ENCODE assay signal across 22 cellular contexts in the genomic region with DNA sequence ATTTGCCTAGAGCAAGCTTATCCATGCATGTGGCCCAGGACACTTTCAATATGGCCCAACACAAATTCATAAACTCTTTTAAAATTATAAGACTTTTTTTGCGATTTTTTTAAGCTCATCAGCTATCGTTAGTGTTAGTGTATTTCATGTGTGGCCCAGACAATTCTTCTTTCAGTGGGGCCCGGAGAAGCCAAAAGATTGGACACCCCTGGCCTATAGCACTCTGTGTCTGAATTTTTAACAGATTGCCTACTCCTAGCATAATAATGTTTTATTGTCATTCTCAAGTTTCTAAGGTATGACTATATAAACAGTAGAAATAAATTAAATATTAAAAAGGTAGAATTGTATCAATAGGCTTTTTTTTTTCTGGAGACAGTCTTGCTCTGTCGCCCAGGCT. TPM values are rescaled to one million over a fixed set of nuclear protein-coding genes. Genes with fewer than 3 reads are reported as not detected.
A peak's percentile ranks its signal among the peaks of the same experiment; 100 is the strongest.
DNase-seq lines count a peak whose midpoint lies in the region; ATAC-seq, FAIRE-seq and TF ChIP-seq lines count a peak whose summit lies in the region.
"Had no signal": no experiment of that assay in that cellular context is flagged by ENCODE, and none has a peak within 500 bp of the region (broad histone marks: within the 10 kb centered on the region; RNA-seq: fewer than 3 reads in every experiment).

No MANE protein-coding gene starts in this region.

- FAIRE-seq in A549 (lab: Jason Lieb, UNC), result no peak
- FAIRE-seq in HepG2 (lab: Jason Lieb, UNC), result no peak
- FAIRE-seq: D721Med, G401.6, GM12891, GM19239 had no signal

- in situ Hi-C loops in HepG2 (cut with HindIII; ENCODE audit: extremely low pct_ligation_motif_present, low pct_unique_long_range_greater_than_20kb), result no loop called here

- H3K27me3 ChIP-seq in foreskin keratinocyte (no peaks in the 10 kb centered on the region), HepG2 (ENCODE audit: control insufficient read depth in 1 of 2, insufficient read depth in 2 of 2, low read length in 2 of 2) (no peaks in the 10 kb centered on the region), breast epithelium (no peaks in the 10 kb centered on the region), PC-3 (ENCODE audit: low read length) (no peaks in the 10 kb centered on the region)
- H3K27me3 ChIP-seq: BE2C, BLaER1 had no signal

- TF ChIP-seq CTCF in A549 (IDR thresholded peaks at IDR 0.05), result no peak
- no peak for TF ChIP-seq CTCF in foreskin keratinocyte (conservative IDR thresholded peaks at IDR 0.05)
- no peak for TF ChIP-seq CTCF in HepG2 (CRISPR knock-in tag; IDR thresholded peaks at IDR 0.05)
- TF ChIP-seq CTCF in breast epithelium (IDR thresholded peaks at IDR 0.05), result no peak
- no peak for TF ChIP-seq CTCF in PC-3 (conservative IDR thresholded peaks at IDR 0.05; ENCODE audit: low read depth, low read length)

- no peak for TF ChIP-seq POLR2A in A549 (IDR thresholded peaks at IDR 0.05; ENCODE audit: low read length)
- TF ChIP-seq POLR2A in HepG2 (IDR thresholded peaks at IDR 0.05; ENCODE audit: insufficient read depth in 1 of 2, low read depth in 2 of 2, low read length in 2 of 2), result no peak
- no peak for TF ChIP-seq POLR2A in breast epithelium (IDR thresholded peaks at IDR 0.05)

- DNase-seq in A549 (ENCODE audit: low read depth in 1 of 2, low spot score in 1 of 2) (no peak), foreskin keratinocyte (no peak), HepG2 (ENCODE audit: low spot score) (no peak), breast epithelium (ENCODE audit: low spot score in 2 of 2) (no peak), PC-3 (no peak)
- DNase-seq: ACHN; BE2C; C1 segment of cervical spinal cord; Caco-2; Calu3; CD4-positive, alpha-beta memory T cell; CD4-positive, CD25-positive, alpha-beta regulatory T cell; CD8-positive, alpha-beta memory T cell; DMS79 treated with DMSO at 0.1 percent for 48 hours; GF-D8 had no signal

- TF ChIP-seq EP300 in A549 (IDR thresholded peaks at IDR 0.05) (no peak), HepG2 (IDR thresholded peaks at IDR 0.05; ENCODE audit: low read depth in 2 of 2, low read length in 2 of 2) (no peak), HepG2 (CRISPR knock-in tag; IDR thresholded peaks at IDR 0.05; ENCODE audit: borderline replicate concordance) (no peak)

- H3K9me3 ChIP-seq in A549 (no peaks in the 10 kb centered on the region), HepG2 (ENCODE audit: low read length) (no peaks in the 10 kb centered on the region), breast epithelium (no peaks in the 10 kb centered on the region), PC-3 (ENCODE audit: low read length) (no peaks in the 10 kb centered on the region)
- H3K9me3 ChIP-seq: BE2C, BLaER1 had no signal

- ATAC-seq in A549, result no peak
- ATAC-seq in foreskin keratinocyte, result no peak
- no peak for ATAC-seq in HepG2
- no peak for ATAC-seq in HG03139 (IDR thresholded peaks at IDR 0.05; ENCODE audit: unreplicated experiment)
- no peak for ATAC-seq in PC-3

- no peak overlapping the region for H2AFZ ChIP-seq in HepG2 (ENCODE audit: low read length)
- no peak overlapping the region for H2AFZ ChIP-seq in PC-3 (ENCODE audit: low read length)

- H3K27ac ChIP-seq in A549 (peak overlapping the region; percentile 88 to 97), foreskin keratinocyte (peak overlapping the region; percentile 59), HepG2 (ENCODE audit: extremely low read length, insufficient read depth, low read length) (peak overlapping the region; percentile 96), breast epithelium (no peak overlapping the region), PC-3 (ENCODE audit: low read length) (no peak overlapping the region)
- H3K27ac ChIP-seq: 22Rv1, BLaER1 had no signal

- no peaks in the 10 kb centered on the region for H3K9me2 ChIP-seq in PC-3 (replicated peaks; ENCODE audit: low read length)

- 0 out of 2 replicates have a peak overlapping the region, but pooled peaks have one; percentile 17 for H3K9ac ChIP-seq in HepG2 (ENCODE audit: insufficient read depth, low read depth, low read length)
- H3K9ac ChIP-seq in PC-3 (ENCODE audit: low read length), result no peak overlapping the region
- H3K9ac ChIP-seq: BLaER1 had no signal

- 95% methylated on average over 4 of the region's 4 CpGs for WGBS in A549 (ENCODE audit: missing lambda C conversion rate)
- WGBS in HepG2 (ENCODE audit: low lambda C conversion rate), result 81% methylated on average over 4 of the region's 4 CpGs

- peak overlapping the region; percentile 74; the same call in 1 of the 3 replicates for H3K4me2 ChIP-seq in A549
- peak overlapping the region; percentile 83 for H3K4me2 ChIP-seq in HepG2 (ENCODE audit: low read depth, low read length)
- H3K4me2 ChIP-seq in PC-3 (ENCODE audit: low read length), result no peak overlapping the region
- H3K4me2 ChIP-seq: BLaER1 had no signal

- no peak overlapping the region for H3K4me3 ChIP-seq in A549
- no peak overlapping the region; a peak in 1 of 6 replicates for H3K4me3 ChIP-seq in HepG2 (replicated peaks in 1 of 3; ENCODE audit: insufficient read depth in 1 of 3, low read depth in 2 of 3, low read length in 3 of 3)
- no peak overlapping the region for H3K4me3 ChIP-seq in breast epithelium
- no peak overlapping the region for H3K4me3 ChIP-seq in PC-3 (ENCODE audit: low read length)
- H3K4me3 ChIP-seq: BLaER1 had no signal

- POLR2A ChIA-PET in A549 (lab: Yijun Ruan, JAX) (no interaction called here), HepG2 (lab: Yijun Ruan, JAX) (interaction anchor here (1.5 to 3.6 kb wide), 6 partner anchors 9 to 172 kb away, joined by 3 to 46 read pairs (median 14); no protein-coding TSS in a partner anchor), PC-3 (lab: Charles Lee; ENCODE audit: unreplicated experiment) (no interaction called here)

- CTCF ChIA-PET in A549 (lab: Yijun Ruan, JAX) (no interaction called here), HepG2 (lab: Yijun Ruan, JAX; ENCODE audit: low intra/inter-chr PET ratio, low total read pairs) (no interaction called here), PC-3 (lab: Charles Lee) (no interaction called here)

- intact Hi-C loops in HepG2 (cut with micrococcal nuclease; ENCODE audit: unreplicated experiment) (no loop called here), breast epithelium (cut with DNase I; ENCODE audit: low total_unique reads) (no loop called here), PC-3 (cut with micrococcal nuclease) (no loop called here)

- BruUV-seq in HepG2 (replicated peaks; lab: Mats Ljungman, UMichigan) (no TSS peak), PC-3 (replicated peaks; lab: Mats Ljungman, UMichigan) (no TSS peak)

- H3K79me2 ChIP-seq in HepG2 (ENCODE audit: insufficient read depth, low read length), result peaks cover 71% of the 10 kb centered on the region
- no peaks in the 10 kb centered on the region for H3K79me2 ChIP-seq in PC-3 (ENCODE audit: low read length)

- no peak for TF ChIP-seq RAD21 in A549 (conservative IDR thresholded peaks at IDR 0.05 in 1 of 2, IDR thresholded peaks at IDR 0.05 in 1 of 2)
- TF ChIP-seq RAD21 in HepG2 (CRISPR knock-in tag; IDR thresholded peaks at IDR 0.05), result no peak

- H3K36me3 ChIP-seq in HepG2 (replicated peaks in 1 of 2; ENCODE audit: control insufficient read depth in 1 of 2, insufficient read depth in 2 of 2, low read length in 2 of 2), result peaks cover 3 to 8% of the 10 kb centered on the region in 2 experiments; a peak in 3 of 5 replicates
- no peaks in the 10 kb centered on the region for H3K36me3 ChIP-seq in breast epithelium
- H3K36me3 ChIP-seq in PC-3 (ENCODE audit: low read depth, low read length), result no peaks in the 10 kb centered on the region
- H3K36me3 ChIP-seq: BE2C, BLaER1 had no signal

- H4K20me1 ChIP-seq in HepG2 (ENCODE audit: insufficient read depth, low read length) (no peaks in the 10 kb centered on the region), PC-3 (ENCODE audit: low read length) (no peaks in the 10 kb centered on the region)
- H4K20me1 ChIP-seq: BLaER1 had no signal

- H3K4me1 ChIP-seq in A549, result peaks cover 72% of the 10 kb centered on the region
- peaks cover 21% of the 10 kb centered on the region for H3K4me1 ChIP-seq in foreskin keratinocyte
- H3K4me1 ChIP-seq in HepG2 (ENCODE audit: insufficient read depth, low read length), result peaks cover 98% of the 10 kb centered on the region
- H3K4me1 ChIP-seq in breast epithelium, result no peaks in the 10 kb centered on the region
- H3K4me1 ChIP-seq in PC-3 (ENCODE audit: insufficient read depth, low read length), result peaks cover 21% of the 10 kb centered on the region
- H3K4me1 ChIP-seq: BE2C, BLaER1 had no signal

- H3F3A ChIP-seq in PC-3 (ENCODE audit: low read length, unreplicated experiment), result no peaks in the 10 kb centered on the region

RNA-seq across cellular contexts. Expression of gene PTP4A1, which starts 48.6 kb away (rescaled TPM):
- polyA plus RNA-seq in A549 (2011; rRNA removed) (220 and 333 TPM in 2 replicates), A549 (2017; fragmentation: RNase III; extraction: RNeasy Plus Mini Kit Qiagen cat#74134 plus additional on column Dnase treatment) (152 to 179 TPM (median 166 TPM) in 3 replicates), foreskin keratinocyte (39.6 and 48.9 TPM in 2 replicates), HepG2 (2011; rRNA removed) (127 and 141 TPM in 2 replicates)
- polyA plus RNA-seq in A549 (2012; cell fraction: cytosol; rRNA removed), result 29.5 and 36.6 TPM in 2 replicates
- polyA plus RNA-seq in A549 (2012; cell fraction: nucleus; rRNA removed), result 3.5 and 15.9 TPM in 2 replicates
- 95.2 and 105 TPM in 2 replicates for polyA minus RNA-seq in A549 (2011; rRNA and poly(A)+ RNA removed)
- total RNA-seq in foreskin keratinocyte (77.0 and 78.5 TPM in 2 replicates), HepG2 (2016; rRNA removed; fragmentation: Illumina TruSeq; extraction: Trizol) (376 and 681 TPM in 2 replicates), breast epithelium (10 to 100 TPM; 22.9 to 38.5 (median 26.9) TPM), PC-3 (2014; rRNA removed) (29.9 and 45.7 TPM in 2 replicates)
- total RNA-seq in HepG2 (2016; cell fraction: cytosol; rRNA removed; fragmentation: Illumina TruSeq; extraction: Trizol; ENCODE audit: low read depth), result 72.5 and 82.8 TPM in 2 replicates
- total RNA-seq in HepG2 (2016; cell fraction: insoluble cytoplasmic fraction; rRNA removed; fragmentation: Illumina TruSeq; extraction: Trizol), result 381 and 654 TPM in 2 replicates
- 431 TPM in 2 replicates for total RNA-seq in HepG2 (2016; cell fraction: membrane; rRNA removed; fragmentation: Illumina TruSeq; extraction: Trizol)
- total RNA-seq in HepG2 (2016; cell fraction: nucleus; rRNA removed; fragmentation: Illumina TruSeq; extraction: Trizol), result 336 and 365 TPM in 2 replicates
- polyA plus RNA-seq in HepG2 (2011; cell fraction: cytosol; rRNA removed), result 61.2 and 126 TPM in 2 replicates
- 48.0 and 68.5 TPM in 2 replicates for polyA plus RNA-seq in HepG2 (2011; cell fraction: nucleus; rRNA removed)
- polyA plus RNA-seq in HepG2 (2012), result 273 TPM in 2 replicates
- 53.9 and 75.2 TPM in 2 replicates for polyA plus RNA-seq in HepG2 (2016; cell fraction: cytosol; fragmentation: Illumina TruSeq; extraction: Trizol; ENCODE audit: low read depth)
- polyA plus RNA-seq in HepG2 (2016; cell fraction: insoluble cytoplasmic fraction; fragmentation: Illumina TruSeq; extraction: Trizol; ENCODE audit: low read depth), result 710 and 726 TPM in 2 replicates
- polyA plus RNA-seq in HepG2 (2016; cell fraction: membrane; fragmentation: Illumina TruSeq; extraction: Trizol; ENCODE audit: low read depth), result 254 and 286 TPM in 2 replicates
- 411 and 435 TPM in 2 replicates for polyA plus RNA-seq in HepG2 (2016; cell fraction: nucleus; fragmentation: Illumina TruSeq; extraction: Trizol; ENCODE audit: insufficient read depth, low read depth)
- polyA minus RNA-seq in HepG2 (2011; rRNA and poly(A)+ RNA removed; ENCODE audit: low replicate concordance), result 36.0 and 84.0 TPM in 2 replicates
- polyA minus RNA-seq in HepG2 (2011; cell fraction: cytosol; rRNA and poly(A)+ RNA removed), result 187 and 229 TPM in 2 replicates
- 195 and 232 TPM in 2 replicates for polyA minus RNA-seq in HepG2 (2011; cell fraction: nucleus; rRNA and poly(A)+ RNA removed)

Comparison
In these comparisons a context has a peak if more than half of its experiments do, and no peak if none do; other contexts are left out.
1. H3K27ac ChIP-seq: peak in A549 (2 of 2), foreskin keratinocyte (single experiment) and HepG2 (single experiment); none in breast epithelium (0 of 2) and PC-3 (single experiment).